ENCODE assay signal across 27 cellular contexts in the genomic region with DNA sequence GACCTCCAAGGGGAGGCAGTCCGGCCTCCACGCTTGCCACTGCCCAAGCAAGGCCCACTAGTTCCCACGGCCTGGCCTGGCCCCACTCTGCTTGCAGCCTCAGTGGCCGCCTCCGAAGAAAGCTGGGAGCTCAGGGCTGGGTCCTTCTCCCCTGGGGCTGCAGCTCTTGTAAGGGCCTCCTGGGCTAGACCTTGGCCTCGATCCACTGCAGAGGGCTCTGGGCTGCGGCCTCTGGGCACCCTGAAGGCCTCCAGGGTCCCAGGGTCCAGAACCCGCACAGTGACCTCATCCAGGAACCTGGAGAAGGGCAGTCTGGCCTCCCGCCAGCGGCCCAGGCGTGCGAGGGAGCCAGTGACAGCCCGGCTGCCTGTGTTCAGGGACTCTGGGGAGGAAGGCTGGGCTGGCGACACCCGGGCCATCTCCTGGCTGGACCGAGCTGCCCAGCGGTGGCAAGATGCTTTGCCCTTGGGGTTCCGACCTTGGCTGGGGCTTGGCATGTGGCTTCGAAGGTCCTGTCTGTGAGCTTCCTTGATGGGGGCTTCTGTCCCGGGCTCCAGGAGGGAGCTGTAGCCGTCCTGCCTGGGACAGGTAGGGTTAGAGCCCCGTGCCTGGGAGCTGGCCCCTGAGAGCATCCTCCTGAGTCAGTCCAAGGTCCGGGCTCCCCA. TPM values are rescaled to one million over a fixed set of nuclear protein-coding genes. Genes with fewer than 3 reads are reported as not detected.
DNase-seq lines count a peak whose midpoint lies in the region; ATAC-seq and TF ChIP-seq lines count a peak whose summit lies in the region.
"Had no signal": no experiment of that assay in that cellular context is flagged by ENCODE, and none has a peak within 500 bp of the region (broad histone marks: within the 10 kb centered on the region; RNA-seq: fewer than 3 reads in every experiment).

No MANE protein-coding gene starts in this region.

- no peak overlapping the region for H3K4me3 Mint-ChIP-seq in natural killer cell treated with Interleukin-12 subunit alpha and Interleukin-12 subunit beta and Interleukin-15 and Interleukin-18, amount 100 ng/mL, for 72 hours
- no peak overlapping the region for H3K4me3 Mint-ChIP-seq in natural killer cell
- H3K4me3 Mint-ChIP-seq in activated T-cell treated with anti-CD3 and anti-CD28 coated beads, Interleukin-2, amount 50 U/mL, for 72 hours: no peak overlapping the region
- H3K4me3 Mint-ChIP-seq: H9; immature natural killer cell; neural crest cell; stimulated activated effector memory CD8-positive, alpha-beta T cell treated with anti-CD3 and anti-CD28 coated beads, Interleukin-12 subunit alpha, Interleukin-12 subunit beta, amount 100 ng/mL, for 72 hours; T-helper 2 cell treated with Interferon-gamma antibody and Interleukin-4, amounts not matched to agents 5 μg/mL and 100 μg/mL, for 36 hours had no signal

- TF ChIP-seq CTCF in natural killer cell (IDR thresholded peaks at IDR 0.05): no peak

- H3K27me3 Mint-ChIP-seq in natural killer cell treated with Interleukin-12 subunit alpha and Interleukin-12 subunit beta and Interleukin-15 and Interleukin-18, amount 100 ng/mL, for 72 hours: peaks cover 5% of the 10 kb centered on the region in 2 donors
- peaks cover 5 to 9% of the 10 kb centered on the region in 2 donors for H3K27me3 Mint-ChIP-seq in natural killer cell (ENCODE audit: low read depth in 2 of 2)
- H3K27me3 Mint-ChIP-seq in activated T-cell treated with anti-CD3 and anti-CD28 coated beads, Interleukin-2, amount 50 U/mL, for 72 hours (ENCODE audit: low read depth): peaks cover 6% of the 10 kb centered on the region

- intact Hi-C loops in natural killer cell (cut with micrococcal nuclease): no loop called here
- intact Hi-C loops in Right ventricle myocardium superior (cut with DNase I): no loop called here

- H3K27ac Mint-ChIP-seq in natural killer cell treated with Interleukin-12 subunit alpha and Interleukin-12 subunit beta and Interleukin-15 and Interleukin-18, amount 100 ng/mL, for 72 hours: no peak overlapping the region
- H3K27ac Mint-ChIP-seq in natural killer cell: no peak overlapping the region
- H3K27ac Mint-ChIP-seq in activated T-cell treated with anti-CD3 and anti-CD28 coated beads, Interleukin-2, amount 50 U/mL, for 72 hours: no peak overlapping the region
- H3K27ac Mint-ChIP-seq: immature natural killer cell; progenitor cell of endocrine pancreas; stimulated activated effector memory CD8-positive, alpha-beta T cell treated with anti-CD3 and anti-CD28 coated beads, Interleukin-12 subunit alpha, Interleukin-12 subunit beta, amount 100 ng/mL, for 72 hours; T-helper 2 cell treated with Interferon-gamma antibody and Interleukin-4, amounts not matched to agents 5 μg/mL and 100 μg/mL, for 36 hours had no signal

- no peak for ATAC-seq in natural killer cell treated with Interleukin-12 subunit alpha and Interleukin-12 subunit beta and Interleukin-15 and Interleukin-18, amount 100 ng/mL, for 72 hours
- ATAC-seq in natural killer cell (no peak), Right ventricle myocardium superior (ENCODE audit: poor library complexity) (no peak), HG02870 (IDR thresholded peaks at IDR 0.05; ENCODE audit: unreplicated experiment) (no peak), HG02884 (IDR thresholded peaks at IDR 0.05; ENCODE audit: unreplicated experiment) (no peak)
- no peak for ATAC-seq in activated T-cell treated with anti-CD3 and anti-CD28 coated beads, Interleukin-2, amount 50 U/mL, for 72 hours (replicated peaks in 1 of 2)
- ATAC-seq: GM12878; stimulated activated effector memory CD8-positive, alpha-beta T cell treated with anti-CD3 and anti-CD28 coated beads, Interleukin-12 subunit alpha, Interleukin-12 subunit beta, amount 100 ng/mL, for 72 hours had no signal

- H3K9me3 Mint-ChIP-seq in natural killer cell treated with Interleukin-12 subunit alpha and Interleukin-12 subunit beta and Interleukin-15 and Interleukin-18, amount 100 ng/mL, for 72 hours: no peaks in the 10 kb centered on the region
- no peaks in the 10 kb centered on the region for H3K9me3 Mint-ChIP-seq in natural killer cell
- H3K9me3 Mint-ChIP-seq in activated T-cell treated with anti-CD3 and anti-CD28 coated beads, Interleukin-2, amount 50 U/mL, for 72 hours: no peaks in the 10 kb centered on the region
- H3K9me3 Mint-ChIP-seq: H9; immature natural killer cell; neural crest cell; stimulated activated effector memory CD8-positive, alpha-beta T cell treated with anti-CD3 and anti-CD28 coated beads, Interleukin-12 subunit alpha, Interleukin-12 subunit beta, amount 100 ng/mL, for 72 hours; T-helper 2 cell treated with Interferon-gamma antibody and Interleukin-4, amounts not matched to agents 5 μg/mL and 100 μg/mL, for 36 hours had no signal

- no peaks in the 10 kb centered on the region for H3K36me3 Mint-ChIP-seq in natural killer cell treated with Interleukin-12 subunit alpha and Interleukin-12 subunit beta and Interleukin-15 and Interleukin-18, amount 100 ng/mL, for 72 hours
- H3K36me3 Mint-ChIP-seq in natural killer cell: no peaks in the 10 kb centered on the region
- H3K36me3 Mint-ChIP-seq in activated T-cell treated with anti-CD3 and anti-CD28 coated beads, Interleukin-2, amount 50 U/mL, for 72 hours (ENCODE audit: insufficient read depth in 2 of 2): no peaks in the 10 kb centered on the region
- H3K36me3 Mint-ChIP-seq: immature natural killer cell; stimulated activated effector memory CD8-positive, alpha-beta T cell treated with anti-CD3 and anti-CD28 coated beads, Interleukin-12 subunit alpha, Interleukin-12 subunit beta, amount 100 ng/mL, for 72 hours had no signal

- peak; percentile 45 for DNase-seq in natural killer cell treated with Interleukin-12 subunit alpha and Interleukin-12 subunit beta and Interleukin-15 and Interleukin-18, amount 100 ng/mL, for 72 hours (ENCODE audit: low spot score)
- no peak for DNase-seq in natural killer cell
- peak; percentile 38 for DNase-seq in Right ventricle myocardium superior
- DNase-seq in mesenteric fat pad (ENCODE audit: low spot score): peak; percentile 87
- DNase-seq in activated T-cell treated with anti-CD3 and anti-CD28 coated beads, Interleukin-2, amount 50 U/mL, for 72 hours: no peak
- DNase-seq: ACHN; activated CD8-positive, alpha-beta memory T cell treated with anti-CD3 and anti-CD28 coated beads, Interleukin-2, amount 50 U/mL, for 48 hours; brain microvascular endothelial cell; Caco-2; effector CD8-positive, alpha-beta T cell; erythroblast; foreskin fibroblast; H9; hippocampal formation; immature natural killer cell; NCI-H1092; NCI-H187; NCI-H2171 treated with DMSO at 0.1 percent for 48 hours; NCI-H526; WERI-Rb-1 had no signal

- peaks cover 0 to 4% of the 10 kb centered on the region in 2 donors for H3K4me1 Mint-ChIP-seq in natural killer cell treated with Interleukin-12 subunit alpha and Interleukin-12 subunit beta and Interleukin-15 and Interleukin-18, amount 100 ng/mL, for 72 hours (ENCODE audit: low read depth in 2 of 2)
- H3K4me1 Mint-ChIP-seq in natural killer cell: peaks cover 0 to 7% of the 10 kb centered on the region in 2 donors
- peaks cover 5% of the 10 kb centered on the region for H3K4me1 Mint-ChIP-seq in activated T-cell treated with anti-CD3 and anti-CD28 coated beads, Interleukin-2, amount 50 U/mL, for 72 hours (ENCODE audit: low read depth)

RNA-seq across cellular contexts. Expression of a gene that starts 9.8 kb away (rescaled TPM):
- total RNA-seq in natural killer cell treated with Interleukin-12 subunit alpha and Interleukin-12 subunit beta and Interleukin-15 and Interleukin-18, amount 100 ng/mL, for 72 hours: not detected
- total RNA-seq in natural killer cell: 1 to 10 TPM in 1 of 3 donors, under 1 TPM in 1, not detected in 1; 0.11 to 1.3 TPM
- 0.46 TPM for total RNA-seq in Right ventricle myocardium superior
- total RNA-seq in mesenteric fat pad: 2.2 TPM
- 1 to 10 TPM; 2.6 to 2.8 TPM for total RNA-seq in activated T-cell treated with anti-CD3 and anti-CD28 coated beads, Interleukin-2, amount 50 U/mL, for 72 hours

Comparison
In these comparisons a context has a peak if more than half of its experiments do, and no peak if none do; other contexts are left out.
1. DNase-seq: peak in natural killer cell treated with Interleukin-12 subunit alpha and Interleukin-12 subunit beta and Interleukin-15 and Interleukin-18, amount 100 ng/mL, for 72 hours (single experiment), Right ventricle myocardium superior (single experiment) and mesenteric fat pad (single experiment); none in natural killer cell (single experiment) and activated T-cell treated with anti-CD3 and anti-CD28 coated beads, Interleukin-2, amount 50 U/mL, for 72 hours (0 of 2).